ENCODE assay signal across 1 cellular context in the genomic region with DNA sequence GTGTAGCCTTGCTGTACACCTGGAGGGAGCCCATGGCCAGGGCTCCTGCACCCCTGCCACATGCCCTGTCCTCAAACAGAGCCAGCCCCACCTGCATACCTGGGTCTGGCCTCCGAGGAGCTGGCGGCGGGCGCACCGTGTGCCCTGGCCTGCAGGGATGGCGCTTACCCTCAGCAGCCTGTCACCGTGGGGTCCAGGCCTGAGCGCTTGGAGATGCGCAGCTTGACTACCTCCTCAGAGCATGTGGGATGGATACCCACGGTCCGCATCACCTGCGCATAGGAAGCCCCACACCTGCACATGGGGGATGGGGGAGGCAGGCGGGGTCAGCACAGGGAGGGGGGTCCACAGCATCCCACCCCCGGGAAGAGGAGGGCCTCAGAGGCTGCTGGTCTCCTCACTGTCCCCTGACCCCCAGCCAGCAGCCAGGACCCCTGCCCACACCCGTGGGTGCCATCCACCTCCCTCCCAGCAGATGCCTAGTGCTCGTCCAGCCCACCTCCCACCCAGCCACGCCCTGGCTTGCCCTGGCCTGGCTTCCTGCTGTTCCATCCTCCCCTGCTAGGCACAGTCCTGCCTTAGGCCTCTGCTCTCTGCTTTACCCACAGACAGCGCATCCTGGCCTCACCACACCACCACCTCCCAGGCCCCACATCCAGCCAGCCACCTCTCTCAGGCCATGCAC.
TF ChIP-seq lines count a peak whose summit lies in the region.

No MANE protein-coding gene starts in this region.

TF ChIP-seq in WTC11, 78 proteins besides CTCF, POLR2A, EP300 and RAD21 (continued from another document):
- TF ChIP-seq, protein P1, sequence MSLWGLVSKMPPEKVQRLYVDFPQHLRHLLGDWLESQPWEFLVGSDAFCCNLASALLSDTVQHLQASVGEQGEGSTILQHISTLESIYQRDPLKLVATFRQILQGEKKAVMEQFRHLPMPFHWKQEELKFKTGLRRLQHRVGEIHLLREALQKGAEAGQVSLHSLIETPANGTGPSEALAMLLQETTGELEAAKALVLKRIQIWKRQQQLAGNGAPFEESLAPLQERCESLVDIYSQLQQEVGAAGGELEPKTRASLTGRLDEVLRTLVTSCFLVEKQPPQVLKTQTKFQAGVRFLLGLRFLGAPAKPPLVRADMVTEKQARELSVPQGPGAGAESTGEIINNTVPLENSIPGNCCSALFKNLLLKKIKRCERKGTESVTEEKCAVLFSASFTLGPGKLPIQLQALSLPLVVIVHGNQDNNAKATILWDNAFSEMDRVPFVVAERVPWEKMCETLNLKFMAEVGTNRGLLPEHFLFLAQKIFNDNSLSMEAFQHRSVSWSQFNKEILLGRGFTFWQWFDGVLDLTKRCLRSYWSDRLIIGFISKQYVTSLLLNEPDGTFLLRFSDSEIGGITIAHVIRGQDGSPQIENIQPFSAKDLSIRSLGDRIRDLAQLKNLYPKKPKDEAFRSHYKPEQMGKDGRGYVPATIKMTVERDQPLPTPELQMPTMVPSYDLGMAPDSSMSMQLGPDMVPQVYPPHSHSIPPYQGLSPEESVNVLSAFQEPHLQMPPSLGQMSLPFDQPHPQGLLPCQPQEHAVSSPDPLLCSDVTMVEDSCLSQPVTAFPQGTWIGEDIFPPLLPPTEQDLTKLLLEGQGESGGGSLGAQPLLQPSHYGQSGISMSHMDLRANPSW (CRISPR knock-in tag; conservative IDR thresholded peaks at IDR 0.05; ENCODE audit: low read depth) = no peak
- TF ChIP-seq MAX (CRISPR knock-in tag; IDR thresholded peaks at IDR 0.05) = no peak
- TF ChIP-seq, protein P2, sequence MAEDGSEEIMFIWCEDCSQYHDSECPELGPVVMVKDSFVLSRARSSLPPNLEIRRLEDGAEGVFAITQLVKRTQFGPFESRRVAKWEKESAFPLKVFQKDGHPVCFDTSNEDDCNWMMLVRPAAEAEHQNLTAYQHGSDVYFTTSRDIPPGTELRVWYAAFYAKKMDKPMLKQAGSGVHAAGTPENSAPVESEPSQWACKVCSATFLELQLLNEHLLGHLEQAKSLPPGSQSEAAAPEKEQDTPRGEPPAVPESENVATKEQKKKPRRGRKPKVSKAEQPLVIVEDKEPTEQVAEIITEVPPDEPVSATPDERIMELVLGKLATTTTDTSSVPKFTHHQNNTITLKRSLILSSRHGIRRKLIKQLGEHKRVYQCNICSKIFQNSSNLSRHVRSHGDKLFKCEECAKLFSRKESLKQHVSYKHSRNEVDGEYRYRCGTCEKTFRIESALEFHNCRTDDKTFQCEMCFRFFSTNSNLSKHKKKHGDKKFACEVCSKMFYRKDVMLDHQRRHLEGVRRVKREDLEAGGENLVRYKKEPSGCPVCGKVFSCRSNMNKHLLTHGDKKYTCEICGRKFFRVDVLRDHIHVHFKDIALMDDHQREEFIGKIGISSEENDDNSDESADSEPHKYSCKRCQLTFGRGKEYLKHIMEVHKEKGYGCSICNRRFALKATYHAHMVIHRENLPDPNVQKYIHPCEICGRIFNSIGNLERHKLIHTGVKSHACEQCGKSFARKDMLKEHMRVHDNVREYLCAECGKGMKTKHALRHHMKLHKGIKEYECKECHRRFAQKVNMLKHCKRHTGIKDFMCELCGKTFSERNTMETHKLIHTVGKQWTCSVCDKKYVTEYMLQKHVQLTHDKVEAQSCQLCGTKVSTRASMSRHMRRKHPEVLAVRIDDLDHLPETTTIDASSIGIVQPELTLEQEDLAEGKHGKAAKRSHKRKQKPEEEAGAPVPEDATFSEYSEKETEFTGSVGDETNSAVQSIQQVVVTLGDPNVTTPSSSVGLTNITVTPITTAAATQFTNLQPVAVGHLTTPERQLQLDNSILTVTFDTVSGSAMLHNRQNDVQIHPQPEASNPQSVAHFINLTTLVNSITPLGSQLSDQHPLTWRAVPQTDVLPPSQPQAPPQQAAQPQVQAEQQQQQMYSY (CRISPR knock-in tag; IDR thresholded peaks at IDR 0.05) = no peak
- TF ChIP-seq GTF2I (CRISPR knock-in tag; conservative IDR thresholded peaks at IDR 0.05) = no peak
- TF ChIP-seq ESRRA (CRISPR knock-in tag; IDR thresholded peaks at IDR 0.05; ENCODE audit: borderline replicate concordance) = no peak
- TF ChIP-seq, protein P3, sequence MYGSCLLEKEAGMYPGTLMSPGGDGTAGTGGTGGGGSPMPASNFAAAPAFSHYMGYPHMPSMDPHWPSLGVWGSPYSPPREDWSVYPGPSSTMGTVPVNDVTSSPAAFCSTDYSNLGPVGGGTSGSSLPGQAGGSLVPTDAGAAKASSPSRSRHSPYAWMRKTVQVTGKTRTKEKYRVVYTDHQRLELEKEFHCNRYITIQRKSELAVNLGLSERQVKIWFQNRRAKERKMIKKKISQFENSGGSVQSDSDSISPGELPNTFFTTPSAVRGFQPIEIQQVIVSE (CRISPR knock-in tag; IDR thresholded peaks at IDR 0.05; ENCODE audit: borderline replicate concordance) = no peak
- TF ChIP-seq, protein P4, sequence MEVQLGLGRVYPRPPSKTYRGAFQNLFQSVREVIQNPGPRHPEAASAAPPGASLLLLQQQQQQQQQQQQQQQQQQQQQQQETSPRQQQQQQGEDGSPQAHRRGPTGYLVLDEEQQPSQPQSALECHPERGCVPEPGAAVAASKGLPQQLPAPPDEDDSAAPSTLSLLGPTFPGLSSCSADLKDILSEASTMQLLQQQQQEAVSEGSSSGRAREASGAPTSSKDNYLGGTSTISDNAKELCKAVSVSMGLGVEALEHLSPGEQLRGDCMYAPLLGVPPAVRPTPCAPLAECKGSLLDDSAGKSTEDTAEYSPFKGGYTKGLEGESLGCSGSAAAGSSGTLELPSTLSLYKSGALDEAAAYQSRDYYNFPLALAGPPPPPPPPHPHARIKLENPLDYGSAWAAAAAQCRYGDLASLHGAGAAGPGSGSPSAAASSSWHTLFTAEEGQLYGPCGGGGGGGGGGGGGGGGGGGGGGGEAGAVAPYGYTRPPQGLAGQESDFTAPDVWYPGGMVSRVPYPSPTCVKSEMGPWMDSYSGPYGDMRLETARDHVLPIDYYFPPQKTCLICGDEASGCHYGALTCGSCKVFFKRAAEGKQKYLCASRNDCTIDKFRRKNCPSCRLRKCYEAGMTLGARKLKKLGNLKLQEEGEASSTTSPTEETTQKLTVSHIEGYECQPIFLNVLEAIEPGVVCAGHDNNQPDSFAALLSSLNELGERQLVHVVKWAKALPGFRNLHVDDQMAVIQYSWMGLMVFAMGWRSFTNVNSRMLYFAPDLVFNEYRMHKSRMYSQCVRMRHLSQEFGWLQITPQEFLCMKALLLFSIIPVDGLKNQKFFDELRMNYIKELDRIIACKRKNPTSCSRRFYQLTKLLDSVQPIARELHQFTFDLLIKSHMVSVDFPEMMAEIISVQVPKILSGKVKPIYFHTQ (CRISPR knock-in tag; IDR thresholded peaks at IDR 0.05) = no peak
- TF ChIP-seq TEAD1 (CRISPR knock-in tag; IDR thresholded peaks at IDR 0.05) = no peak
- TF ChIP-seq ZBTB21 (CRISPR knock-in tag; IDR thresholded peaks at IDR 0.05; ENCODE audit: borderline replicate concordance) = no peak
- no peak for TF ChIP-seq SOX15 (CRISPR knock-in tag; IDR thresholded peaks at IDR 0.05)
- TF ChIP-seq USF2 (CRISPR knock-in tag; IDR thresholded peaks at IDR 0.05) = no peak
- TF ChIP-seq EMX1 (CRISPR knock-in tag; IDR thresholded peaks at IDR 0.05) = no peak
- no peak for TF ChIP-seq ZNF396 (CRISPR knock-in tag; IDR thresholded peaks at IDR 0.05; ENCODE audit: borderline replicate concordance)
- no peak for TF ChIP-seq IRF2 (CRISPR knock-in tag; IDR thresholded peaks at IDR 0.05; ENCODE audit: borderline replicate concordance, low read depth)
TF ChIP-seq in WTC11: peak in this region for 0.
